Comparison of ENCODE assay signal across 26 cellular contexts in genomic region chr17:13008461-13008860, GRCh38.
"Had no signal": no experiment of that assay in that cellular context is flagged by ENCODE, and none has a peak within 500 bp of the region (broad histone marks: within the 10 kb centered on the region; RNA-seq: fewer than 3 reads in every experiment).

No MANE protein-coding gene starts in this region.

- H3K27ac ChIP-seq: left lung, neural progenitor cell, neutrophil, parathyroid adenoma, right atrium auricular region, right lobe of liver, skin epidermis, suprapubic skin, thoracic aorta, tibial artery, upper lobe of right lung had no signal

- H3K27ac Mint-ChIP-seq: memory B cell; nephron; neural progenitor cell; progenitor cell of endocrine pancreas; stimulated activated naive CD8-positive, alpha-beta T cell treated with anti-CD3 and anti-CD28 coated beads, Interleukin-15, Interleukin-2, amounts not matched to agents 100 ng/mL and 50 ng/mL, for 24 hours had no signal

- H3K4me1 ChIP-seq: left lung, neural progenitor cell, parathyroid adenoma, right atrium auricular region, right lobe of liver, suprapubic skin, tibial artery, upper lobe of right lung had no signal

- H3K4me1 Mint-ChIP-seq: nephron, neural progenitor cell had no signal

- H3K9me3 ChIP-seq: left lung, neutrophil, right atrium auricular region, right lobe of liver, suprapubic skin, thoracic aorta, tibial artery, upper lobe of right lung had no signal

- H3K4me3 ChIP-seq: left lung, lung, neural progenitor cell, right atrium auricular region, right lobe of liver, skin epidermis, suprapubic skin, thoracic aorta, tibial artery, upper lobe of right lung had no signal

- H3K4me3 Mint-ChIP-seq: memory B cell; naive thymus-derived CD8-positive, alpha-beta T cell; nephron; neural progenitor cell; stimulated activated naive CD8-positive, alpha-beta T cell treated with anti-CD3 and anti-CD28 coated beads, Interleukin-15, Interleukin-2, amounts not matched to agents 100 ng/mL and 50 ng/mL, for 24 hours had no signal

- ATAC-seq: left colon; left lung; naive thymus-derived CD8-positive, alpha-beta T cell; right lobe of liver; upper lobe of right lung had no signal

- DNase-seq: hippocampal formation; left colon; left lung; naive thymus-derived CD8-positive, alpha-beta T cell; occipital lobe; right lobe of liver; stimulated activated CD4-positive, alpha-beta T cell treated with anti-CD3 and anti-CD28 coated beads, Interleukin-12 subunit alpha, Interleukin-12 subunit beta, amount 100 ng/mL, for 4 hours; stimulated activated CD4-positive, alpha-beta T cell treated with anti-CD3 and anti-CD28 coated beads, Interleukin-15, amount 100 ng/mL, for 24 hours; stimulated activated CD4-positive, alpha-beta T cell treated with anti-CD3 and anti-CD28 coated beads, Interleukin-2, amount 100 ng/mL, for 24 hours; stimulated activated CD4-positive, alpha-beta T cell treated with anti-CD3 and anti-CD28 coated beads, Interleukin-4, amount 100 ng/mL, for 1 hour; stimulated activated naive CD4-positive, alpha-beta T cell; trophoblast cell; upper lobe of right lung had no signal

- H3K27me3 ChIP-seq: left lung, neural progenitor cell, neutrophil, right atrium auricular region, right lobe of liver, suprapubic skin, tibial artery, upper lobe of right lung had no signal

- H3K9me3 Mint-ChIP-seq: memory B cell; naive thymus-derived CD8-positive, alpha-beta T cell; nephron; neural progenitor cell; stimulated activated naive CD8-positive, alpha-beta T cell treated with anti-CD3 and anti-CD28 coated beads, Interleukin-15, Interleukin-2, amounts not matched to agents 100 ng/mL and 50 ng/mL, for 24 hours had no signal

- H3K27me3 Mint-ChIP-seq: memory B cell; naive thymus-derived CD8-positive, alpha-beta T cell; progenitor cell of endocrine pancreas; stimulated activated naive CD8-positive, alpha-beta T cell treated with anti-CD3 and anti-CD28 coated beads, Interleukin-15, Interleukin-2, amounts not matched to agents 100 ng/mL and 50 ng/mL, for 24 hours had no signal
